Comparison of ENCODE assay signal across 8 cellular contexts in the genomic region with DNA sequence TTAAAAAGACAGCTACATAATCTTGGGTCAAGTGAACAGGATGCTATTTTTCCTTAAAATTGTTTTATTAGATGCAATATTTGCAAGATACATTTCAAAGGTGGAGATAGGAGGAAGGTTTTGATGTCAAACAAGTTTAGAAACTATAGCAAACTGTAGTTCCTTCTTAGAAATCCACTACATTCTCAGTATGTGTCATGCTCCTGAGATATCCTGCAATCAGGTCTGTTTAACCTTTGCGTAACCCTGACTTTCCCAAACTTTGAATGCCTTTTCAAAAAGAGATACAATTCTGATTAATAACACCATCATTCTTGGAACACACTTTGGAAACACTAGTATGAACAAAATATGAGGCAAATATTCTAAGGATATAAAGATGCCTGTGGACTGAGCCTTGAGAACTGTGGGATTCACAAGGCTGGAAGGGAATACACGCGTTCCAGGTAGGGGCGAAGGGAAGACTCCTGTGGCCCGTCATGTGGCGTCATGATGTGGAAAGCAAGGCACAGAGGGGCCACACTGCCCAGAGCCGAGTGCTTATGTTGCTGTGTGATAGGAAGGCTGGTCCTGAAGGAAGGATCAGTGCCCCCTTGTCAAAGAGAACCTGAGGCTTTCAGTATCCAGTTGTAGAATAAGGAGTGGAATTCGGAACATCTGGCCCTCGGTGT. TPM values are rescaled to one million over a fixed set of nuclear protein-coding genes. Genes with fewer than 3 reads are reported as not detected.
A peak's percentile ranks its signal among the peaks of the same experiment; 100 is the strongest.
DNase-seq lines count a peak whose midpoint lies in the region; ATAC-seq and TF ChIP-seq lines count a peak whose summit lies in the region.

No MANE protein-coding gene starts in this region.

- no peaks in the 10 kb centered on the region for H3K36me3 ChIP-seq in CD4-positive, CD25-positive, alpha-beta regulatory T cell (ENCODE audit: control insufficient read depth, insufficient read depth, low read length)
- no peaks in the 10 kb centered on the region for H3K36me3 ChIP-seq in osteoblast (ENCODE audit: insufficient read depth, low read length)

- peak overlapping the region; percentile 79 for H3K4me2 ChIP-seq in osteoblast (ENCODE audit: insufficient read depth, low read length)

- intact Hi-C loops in lower leg skin (cut with DNase I; ENCODE audit: low total_unique reads) = loop anchor here (5.0 to 10.0 kb wide), 2 partner anchors 236 to 584 kb away; no protein-coding TSS in a partner anchor

- H2AFZ ChIP-seq in osteoblast (ENCODE audit: low read length) = peak overlapping the region; percentile 91

- peak overlapping the region in 2 of 3 donors; percentile 69 to 75 for H3K27ac Mint-ChIP-seq in CD4-positive, CD25-positive, alpha-beta regulatory T cell
- H3K27ac Mint-ChIP-seq in endothelial cell (ENCODE audit: unreplicated experiment) = no peak overlapping the region

- H3K27me3 Mint-ChIP-seq in CD4-positive, CD25-positive, alpha-beta regulatory T cell = peaks cover 18% of the 10 kb centered on the region
- H3K27me3 Mint-ChIP-seq in endothelial cell (ENCODE audit: unreplicated experiment) = peaks cover 3% of the 10 kb centered on the region

- no peaks in the 10 kb centered on the region for H3K27me3 ChIP-seq in CD4-positive, CD25-positive, alpha-beta regulatory T cell (ENCODE audit: control insufficient read depth, insufficient read depth, low read length)
- no peaks in the 10 kb centered on the region for H3K27me3 ChIP-seq in osteoblast (ENCODE audit: insufficient read depth, low read length)

- H3K4me3 ChIP-seq in CD4-positive, CD25-positive, alpha-beta regulatory T cell (ENCODE audit: low read depth, low read length) = no peak overlapping the region
- H3K4me3 ChIP-seq in osteoblast (ENCODE audit: insufficient read depth, low read length) = no peak overlapping the region
- H3K4me3 ChIP-seq in lower leg skin (ENCODE audit: low read depth, poor library complexity, severe bottlenecking) = no peak overlapping the region

- H3K79me2 ChIP-seq in osteoblast (ENCODE audit: insufficient read depth, low read length) = no peaks in the 10 kb centered on the region

- H3K4me3 Mint-ChIP-seq in CD4-positive, CD25-positive, alpha-beta regulatory T cell = no peak overlapping the region
- peak overlapping the region; percentile 42 for H3K4me3 Mint-ChIP-seq in endothelial cell (ENCODE audit: unreplicated experiment)

- 41 to 52% methylated on average over 9 of the region's 9 CpGs for WGBS in lower leg skin, 2 donors

- no peak for DNase-seq in CD4-positive, CD25-positive, alpha-beta regulatory T cell
- peak; percentile 63 for DNase-seq in OCI-M1 (lab: John Stamatoyannopoulos, UW)
- DNase-seq in endothelial cell (ENCODE audit: low spot score) = no peak
- no peak for DNase-seq in osteoblast (ENCODE audit: insufficient read length, low spot score, missing footprints)
- DNase-seq in NCI-H187 treated with DMSO at 0.1 percent for 48 hours (lab: John Stamatoyannopoulos, UW) = no peak
- DNase-seq in mesenteric fat pad (ENCODE audit: low spot score) = no peak
- no peak for DNase-seq in lower leg skin (ENCODE audit: low spot score in 2 of 2)

- ATAC-seq in CD4-positive, CD25-positive, alpha-beta regulatory T cell (ENCODE audit: low read depth in 2 of 2) = peak; percentile 15 to 23
- ATAC-seq in GM21447 (IDR thresholded peaks at IDR 0.05; ENCODE audit: unreplicated experiment) = no peak

- no peak for TF ChIP-seq POLR2A in lower leg skin (IDR thresholded peaks at IDR 0.05)

- no peak overlapping the region for H3K27ac ChIP-seq in CD4-positive, CD25-positive, alpha-beta regulatory T cell (ENCODE audit: insufficient read depth, low read length, poor library complexity, severe bottlenecking)
- peak overlapping the region; percentile 99 for H3K27ac ChIP-seq in osteoblast (ENCODE audit: low read depth, low read length)

- H3K9me3 ChIP-seq in CD4-positive, CD25-positive, alpha-beta regulatory T cell (ENCODE audit: control insufficient read depth in 2 of 2, low read length in 2 of 2) = no peaks in the 10 kb centered on the region
- no peaks in the 10 kb centered on the region for H3K9me3 ChIP-seq in osteoblast (ENCODE audit: low read depth, low read length)

- H3K4me1 ChIP-seq in CD4-positive, CD25-positive, alpha-beta regulatory T cell (ENCODE audit: control insufficient read depth, insufficient read depth, low read length, poor library complexity, severe bottlenecking) = peaks cover 4% of the 10 kb centered on the region
- peaks cover 58% of the 10 kb centered on the region for H3K4me1 ChIP-seq in osteoblast (ENCODE audit: insufficient read depth, low read length)

- TF ChIP-seq CTCF in endothelial cell (IDR thresholded peaks at IDR 0.05; ENCODE audit: unreplicated experiment) = no peak
- no peak for TF ChIP-seq CTCF in osteoblast (IDR thresholded peaks at IDR 0.05; ENCODE audit: extremely low read depth, low read depth, low read length)
- no peak for TF ChIP-seq CTCF in lower leg skin (IDR thresholded peaks at IDR 0.05)

- no peaks in the 10 kb centered on the region for H4K20me1 ChIP-seq in osteoblast (ENCODE audit: insufficient read depth, low read length)

- peaks cover 0 to 14% (median 9%) of the 10 kb centered on the region in 4 donors for H3K4me1 Mint-ChIP-seq in CD4-positive, CD25-positive, alpha-beta regulatory T cell
- H3K4me1 Mint-ChIP-seq in endothelial cell (ENCODE audit: unreplicated experiment) = peaks cover 19% of the 10 kb centered on the region

- H3K36me3 Mint-ChIP-seq in CD4-positive, CD25-positive, alpha-beta regulatory T cell = no peaks in the 10 kb centered on the region
- H3K36me3 Mint-ChIP-seq in endothelial cell (ENCODE audit: low read depth, unreplicated experiment) = no peaks in the 10 kb centered on the region

- H3K9me3 Mint-ChIP-seq in CD4-positive, CD25-positive, alpha-beta regulatory T cell = no peaks in the 10 kb centered on the region
- H3K9me3 Mint-ChIP-seq in endothelial cell (ENCODE audit: unreplicated experiment) = no peaks in the 10 kb centered on the region

RNA-seq across cellular contexts. Expression of gene TARBP1, which starts 19.6 kb away (rescaled TPM):
- total RNA-seq in CD4-positive, CD25-positive, alpha-beta regulatory T cell = 30.0 TPM
- polyA plus RNA-seq in CD4-positive, CD25-positive, alpha-beta regulatory T cell = 10 to 100 TPM in 1 of 4 donors, 1 to 10 TPM in 3; 6.9 to 10.4 (median 8.8) TPM
- total RNA-seq in endothelial cell (ENCODE audit: unreplicated experiment) (39.6 TPM), osteoblast (29.7 and 33.6 TPM in 2 replicates), mesenteric fat pad (19.4 TPM), lower leg skin (10 to 100 TPM; 13.8 to 23.0 (median 16.3) TPM)
